In genomic region chr2:232022733-232023132, GRCh38 we compare ENCODE assay signal across 23 cellular contexts.
"Had no signal": no experiment of that assay in that cellular context is flagged by ENCODE, and none has a peak within 500 bp of the region (broad histone marks: within the 10 kb centered on the region; RNA-seq: fewer than 3 reads in every experiment).

No MANE protein-coding gene starts in this region.

- H3K27ac ChIP-seq: colonic mucosa, skin epidermis, stomach, tibial artery had no signal

- H3K4me1 ChIP-seq: colonic mucosa, tibial artery had no signal

- DNase-seq: activated B cell treated with CpG ODN at 0.5 μM for 24 hours; activated CD4-positive, alpha-beta T cell treated with anti-CD3 and anti-CD28 coated beads, Interleukin-2, amount 50 U/mL, for 1 hour; activated CD8-positive, alpha-beta T cell treated with anti-CD3 and anti-CD28 coated beads for 36 hours; activated gamma-delta T cell treated with Interleukin-2 at 50 U/mL for 16 hours; activated naive CD4-positive, alpha-beta T cell treated with anti-CD3 and anti-CD28 coated beads, Interleukin-2, amount 50 U/mL, for 16 hours; activated T-cell treated with anti-CD3 and anti-CD28 coated beads, Interleukin-2, amount 50 U/mL, for 4 hours; cerebellar nuclear complex; colonic mucosa; effector CD8-positive, alpha-beta T cell; kidney glomerular epithelial cell; naive thymus-derived CD8-positive, alpha-beta T cell; nucleus accumbens; stimulated activated CD4-positive, alpha-beta T cell treated with anti-CD3 and anti-CD28 coated beads, Interleukin-4, amount 100 ng/mL, for 4 hours; stimulated activated naive B cell treated with anti-CD40 and anti-IgM and Interleukin-4, amounts not matched to agents 10 μg/mL and 1 μg/mL and 100 μg/mL, for 72 hours; stomach; T-helper 17 cell; tibial artery had no signal

- H3K4me3 ChIP-seq: colonic mucosa, skin epidermis, stomach, tibial artery had no signal

- FAIRE-seq: bronchial epithelial cell, frontal cortex had no signal

- H3K9me3 ChIP-seq: colonic mucosa, stomach, tibial artery had no signal

- H3K27me3 ChIP-seq: colonic mucosa, stomach, tibial artery had no signal

- H3K36me3 ChIP-seq: colonic mucosa had no signal

- ATAC-seq: activated CD8-positive, alpha-beta T cell treated with anti-CD3 and anti-CD28 coated beads for 36 hours; activated T-cell treated with anti-CD3 and anti-CD28 coated beads, Interleukin-2, amount 50 U/mL, for 4 hours; activated T-helper 17 cell treated with anti-CD3 and anti-CD28 coated beads, Interleukin-2, amount 50 U/mL, for 72 hours; naive thymus-derived CD8-positive, alpha-beta T cell; sciatic nerve; SK-N-SH treated with all-trans-retinoic acid at 6 μM for 48 hours; stimulated activated naive B cell treated with anti-CD40 and anti-IgM and Interleukin-4, amounts not matched to agents 10 μg/mL and 1 μg/mL and 100 μg/mL, for 72 hours; T-helper 17 cell had no signal
